Comparison of ENCODE assay signal across 20 cellular contexts in genomic region chr5:123080215-123080614, GRCh38.
"Had no signal": no experiment of that assay in that cellular context is flagged by ENCODE, and none has a peak within 500 bp of the region (broad histone marks: within the 10 kb centered on the region; RNA-seq: fewer than 3 reads in every experiment).

No MANE protein-coding gene starts in this region.

- H3K27ac ChIP-seq: epithelial cell of prostate, esophagus squamous epithelium, parathyroid adenoma, prostate gland, right lobe of liver, suprapubic skin, thyroid gland, uterus had no signal

- H3K36me3 ChIP-seq: esophagus squamous epithelium, prostate gland, right lobe of liver, suprapubic skin, thyroid gland, uterus had no signal

- ATAC-seq: stimulated activated effector memory CD8-positive, alpha-beta T cell treated with anti-CD3 and anti-CD28 coated beads, Interleukin-12 subunit alpha, Interleukin-12 subunit beta, amount 100 ng/mL, for 72 hours; stimulated activated naive CD8-positive, alpha-beta T cell treated with anti-CD3 and anti-CD28 coated beads, Interleukin-15, Interleukin-2, amounts not matched to agents 100 U/mL and 50 U/mL, for 24 hours had no signal

- H3K9me3 ChIP-seq: esophagus squamous epithelium, prostate gland, right lobe of liver, suprapubic skin, thyroid gland, uterus had no signal

- H3K4me3 ChIP-seq: esophagus squamous epithelium, prostate gland, right lobe of liver, suprapubic skin, thyroid gland, uterus had no signal

- H3K4me1 ChIP-seq: parathyroid adenoma, prostate gland, suprapubic skin, thyroid gland, uterus had no signal

- DNase-seq: cortex of kidney; effector memory CD4-positive, alpha-beta T cell; esophagus squamous epithelium; foreskin fibroblast; immature natural killer cell; mesendoderm; naive B cell; occipital lobe; retina; right lobe of liver; stimulated activated CD4-positive, alpha-beta T cell treated with anti-CD3 and anti-CD28 coated beads, Interleukin-4, amount 100 ng/mL, for 1 hour; stimulated activated CD8-positive, alpha-beta memory T cell treated with anti-CD3 and anti-CD28 coated beads, Interleukin-4, amount 100 ng/mL, for 48 hours; stimulated activated naive CD8-positive, alpha-beta T cell treated with anti-CD3 and anti-CD28 coated beads, Interleukin-15, Interleukin-2, amounts not matched to agents 100 U/mL and 50 U/mL, for 24 hours; thyroid gland; uterus had no signal

- H3K27me3 ChIP-seq: thyroid gland had no signal
